In the genomic region with DNA sequence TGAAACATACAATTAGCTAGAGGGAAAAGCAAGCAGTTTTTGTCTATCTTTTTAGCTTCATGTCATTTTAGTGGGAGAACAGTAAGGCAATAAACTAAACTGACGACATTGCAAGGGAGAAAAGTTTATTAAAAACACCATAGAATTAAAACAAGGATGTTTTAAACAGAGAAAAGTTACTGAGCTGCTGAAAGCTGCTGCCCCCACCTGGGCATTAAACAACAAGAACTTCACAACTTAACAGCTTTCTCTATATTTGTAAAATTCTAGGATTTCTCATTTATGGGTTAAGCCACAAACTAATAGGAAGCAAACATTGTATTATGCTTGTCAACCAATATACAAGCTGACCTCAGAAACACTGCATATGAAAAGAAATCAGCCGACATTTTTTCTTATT, we compare ENCODE assay signal across 12 cellular contexts.
A peak's percentile ranks its signal among the peaks of the same experiment; 100 is the strongest.
DNase-seq lines count a peak whose midpoint lies in the region; ATAC-seq, FAIRE-seq and TF ChIP-seq lines count a peak whose summit lies in the region.
"Had no signal": no experiment of that assay in that cellular context is flagged by ENCODE, and none has a peak within 500 bp of the region (broad histone marks: within the 10 kb centered on the region; RNA-seq: fewer than 3 reads in every experiment).

No MANE protein-coding gene starts in this region.

- no peak overlapping the region for H2AFZ ChIP-seq in HepG2 (ENCODE audit: low read length)
- no peak overlapping the region for H2AFZ ChIP-seq in PC-3 (ENCODE audit: low read length)

- ATAC-seq in HepG2 (no peak), PC-3 (no peak; the same call in 1 of the 2 replicates), HG02588 (IDR thresholded peaks at IDR 0.05; ENCODE audit: unreplicated experiment) (no peak)

- H3K9me2 ChIP-seq in PC-3 (replicated peaks; ENCODE audit: low read length) = no peaks in the 10 kb centered on the region

- H3K4me3 ChIP-seq in liver (ENCODE audit: low read depth in 1 of 3, low read length in 3 of 3) = no peak overlapping the region
- H3K4me3 ChIP-seq in HepG2 (replicated peaks in 1 of 3; ENCODE audit: insufficient read depth in 1 of 3, low read depth in 2 of 3, low read length in 3 of 3) = no peak overlapping the region
- no peak overlapping the region for H3K4me3 ChIP-seq in PC-3 (ENCODE audit: low read length)
- no peak overlapping the region for H3K4me3 ChIP-seq in fibroblast of the aortic adventitia (ENCODE audit: low read depth, low read length)
- H3K4me3 ChIP-seq: lung had no signal

- no peak for TF ChIP-seq POLR2A in HepG2 (IDR thresholded peaks at IDR 0.05; ENCODE audit: insufficient read depth in 1 of 2, low read depth in 2 of 2, low read length in 2 of 2)

- H3K4me1 ChIP-seq in liver (ENCODE audit: control insufficient read depth in 4 of 4, insufficient read depth in 4 of 4, low read length in 3 of 4) (no peaks in the 10 kb centered on the region), HepG2 (ENCODE audit: insufficient read depth, low read length) (no peaks in the 10 kb centered on the region), PC-3 (ENCODE audit: insufficient read depth, low read length) (no peaks in the 10 kb centered on the region)

- CTCF ChIA-PET in HepG2 (lab: Yijun Ruan, JAX; ENCODE audit: low intra/inter-chr PET ratio, low total read pairs) (no interaction called here), PC-3 (lab: Charles Lee) (interaction anchor here (0.6 to 0.9 kb wide), 2 partner anchors 72 to 271 kb away, joined by 3 read pairs; no protein-coding TSS in a partner anchor)

- TF ChIP-seq RAD21 in liver (IDR thresholded peaks at IDR 0.05) = peak; percentile 10 to 13
- no peak for TF ChIP-seq RAD21 in HepG2 (CRISPR knock-in tag; IDR thresholded peaks at IDR 0.05)

- no peak overlapping the region for H3K27ac ChIP-seq in liver (ENCODE audit: low read depth in 1 of 2, low read length in 2 of 2)
- H3K27ac ChIP-seq in HepG2 (ENCODE audit: extremely low read length, insufficient read depth, low read length) = no peak overlapping the region
- no peak overlapping the region for H3K27ac ChIP-seq in PC-3 (ENCODE audit: low read length)
- H3K27ac ChIP-seq: HL-60 had no signal

- TF ChIP-seq CTCF in liver (IDR thresholded peaks at IDR 0.05; ENCODE audit: low read depth, low read length, missing input control) = no peak
- TF ChIP-seq CTCF in HepG2 (CRISPR knock-in tag; IDR thresholded peaks at IDR 0.05) = no peak
- peak; percentile 60 for TF ChIP-seq CTCF in PC-3 (conservative IDR thresholded peaks at IDR 0.05; ENCODE audit: low read depth, low read length)
- peak; percentile 54 for TF ChIP-seq CTCF in fibroblast of the aortic adventitia (IDR thresholded peaks at IDR 0.05; ENCODE audit: insufficient read depth, low read length)

- H4K20me1 ChIP-seq in HepG2 (ENCODE audit: insufficient read depth, low read length) = no peaks in the 10 kb centered on the region
- H4K20me1 ChIP-seq in PC-3 (ENCODE audit: low read length) = no peaks in the 10 kb centered on the region

- POLR2A ChIA-PET in HepG2 (lab: Yijun Ruan, JAX) (no interaction called here), PC-3 (lab: Charles Lee; ENCODE audit: unreplicated experiment) (interaction anchor here (0.7 kb wide), 1 partner anchor 506 kb away, joined by 3 read pairs; no protein-coding TSS in a partner anchor)

- H3K27me3 ChIP-seq in liver (ENCODE audit: control insufficient read depth in 4 of 4, insufficient read depth in 4 of 4, low read length in 3 of 4) = peaks cover 0 to 3% (median 0%) of the 10 kb centered on the region in 4 donors
- no peaks in the 10 kb centered on the region for H3K27me3 ChIP-seq in HepG2 (ENCODE audit: control insufficient read depth in 1 of 2, insufficient read depth in 2 of 2, low read length in 2 of 2)
- no peaks in the 10 kb centered on the region; the same call in 1 of the 2 replicates for H3K27me3 ChIP-seq in PC-3 (ENCODE audit: low read length)

- TF ChIP-seq EP300 in HepG2 (IDR thresholded peaks at IDR 0.05; ENCODE audit: low read depth in 2 of 2, low read length in 2 of 2) (no peak), HepG2 (CRISPR knock-in tag; IDR thresholded peaks at IDR 0.05; ENCODE audit: borderline replicate concordance) (no peak)

- DNase-seq in HepG2 (ENCODE audit: low spot score) (no peak), PC-3 (peak; percentile 5), fibroblast of the aortic adventitia (ENCODE audit: low read depth) (peak; percentile 65), cortex of kidney (lab: John Stamatoyannopoulos, UW) (no peak), NOMO-1 treated with dmso at 0.1 percent for 144 hours (lab: John Stamatoyannopoulos, UW; ENCODE audit: unreplicated experiment) (no peak)
- no peak for DNase-seq in stimulated activated naive CD4-positive, alpha-beta T cell treated with Interleukin-2 at 50 U/mL for 16 hours (lab: John Stamatoyannopoulos, UW)
- DNase-seq: CD4-positive, alpha-beta T cell; T1000 had no signal

- intact Hi-C loops in HepG2 (cut with micrococcal nuclease; ENCODE audit: unreplicated experiment) (no loop called here), PC-3 (cut with micrococcal nuclease) (loop anchor here (1.0 to 10.0 kb wide), 5 partner anchors 73 to 504 kb away; no protein-coding TSS in a partner anchor)

- no TSS peak for BruUV-seq in HepG2 (replicated peaks; lab: Mats Ljungman, UMichigan)
- BruUV-seq in PC-3 (replicated peaks; lab: Mats Ljungman, UMichigan) = no TSS peak

- WGBS in liver = 40% methylated on average over 2 of the region's 2 CpGs
- WGBS in HepG2 (ENCODE audit: low lambda C conversion rate) = 2% methylated on average over 2 of the region's 2 CpGs

- no peak for FAIRE-seq in HepG2 (lab: Jason Lieb, UNC)

- H3K36me3 ChIP-seq in liver (ENCODE audit: control insufficient read depth in 4 of 4, insufficient read depth in 3 of 4, low read depth in 1 of 4, low read length in 3 of 4) (no peaks in the 10 kb centered on the region), HepG2 (replicated peaks in 1 of 2; ENCODE audit: control insufficient read depth in 1 of 2, insufficient read depth in 2 of 2, low read length in 2 of 2) (no peaks in the 10 kb centered on the region), PC-3 (ENCODE audit: low read depth, low read length) (no peaks in the 10 kb centered on the region)

- in situ Hi-C loops in HepG2 (cut with HindIII; ENCODE audit: extremely low pct_ligation_motif_present, low pct_unique_long_range_greater_than_20kb) = no loop called here

- no peaks in the 10 kb centered on the region for H3K9me3 ChIP-seq in liver (ENCODE audit: control insufficient read depth in 4 of 4, low read length in 3 of 4)
- H3K9me3 ChIP-seq in HepG2 (ENCODE audit: low read length) = no peaks in the 10 kb centered on the region
- no peaks in the 10 kb centered on the region for H3K9me3 ChIP-seq in PC-3 (ENCODE audit: low read length)

- H3K79me2 ChIP-seq in HepG2 (ENCODE audit: insufficient read depth, low read length) (no peaks in the 10 kb centered on the region), PC-3 (ENCODE audit: low read length) (no peaks in the 10 kb centered on the region)

- H3K4me2 ChIP-seq in HepG2 (ENCODE audit: low read depth, low read length) (no peak overlapping the region), PC-3 (ENCODE audit: low read length) (no peak overlapping the region)

- no peak overlapping the region for H3K9ac ChIP-seq in liver (ENCODE audit: low read depth in 1 of 2, low read length in 2 of 2)
- no peak overlapping the region for H3K9ac ChIP-seq in HepG2 (ENCODE audit: insufficient read depth, low read depth, low read length)
- H3K9ac ChIP-seq in PC-3 (ENCODE audit: low read length) = no peak overlapping the region

- no peaks in the 10 kb centered on the region for H3F3A ChIP-seq in PC-3 (ENCODE audit: low read length, unreplicated experiment)

TF ChIP-seq in liver, 16 proteins besides CTCF, POLR2A, EP300 and RAD21 (continues in another document):
- TF ChIP-seq EGR1 (IDR thresholded peaks at IDR 0.05; ENCODE audit: low read depth in 2 of 2) = no peak
- no peak for TF ChIP-seq HNF4A (conservative IDR thresholded peaks at IDR 0.05)
- no peak for TF ChIP-seq GABPA (IDR thresholded peaks at IDR 0.05 in 1 of 2, conservative IDR thresholded peaks at IDR 0.05 in 1 of 2)
- TF ChIP-seq JUND (IDR thresholded peaks at IDR 0.05) = no peak
- TF ChIP-seq FOXA2 (IDR thresholded peaks at IDR 0.05) = no peak
- TF ChIP-seq NR2F2 (IDR thresholded peaks at IDR 0.05) = no peak

TF ChIP-seq in HepG2, 621 proteins besides CTCF, POLR2A, EP300 and RAD21 (continues in another document):
- TF ChIP-seq TARDBP (CRISPR knock-in tag; IDR thresholded peaks at IDR 0.05) = no peak
- TF ChIP-seq, protein P1, sequence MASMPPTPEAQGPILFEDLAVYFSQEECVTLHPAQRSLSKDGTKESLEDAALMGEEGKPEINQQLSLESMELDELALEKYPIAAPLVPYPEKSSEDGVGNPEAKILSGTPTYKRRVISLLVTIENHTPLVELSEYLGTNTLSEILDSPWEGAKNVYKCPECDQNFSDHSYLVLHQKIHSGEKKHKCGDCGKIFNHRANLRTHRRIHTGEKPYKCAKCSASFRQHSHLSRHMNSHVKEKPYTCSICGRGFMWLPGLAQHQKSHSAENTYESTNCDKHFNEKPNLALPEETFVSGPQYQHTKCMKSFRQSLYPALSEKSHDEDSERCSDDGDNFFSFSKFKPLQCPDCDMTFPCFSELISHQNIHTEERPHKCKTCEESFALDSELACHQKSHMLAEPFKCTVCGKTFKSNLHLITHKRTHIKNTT (CRISPR knock-in tag; IDR thresholded peaks at IDR 0.05) = no peak
- TF ChIP-seq ZNF383 (CRISPR knock-in tag; IDR thresholded peaks at IDR 0.05; ENCODE audit: borderline replicate concordance) = no peak
- TF ChIP-seq, protein P2, sequence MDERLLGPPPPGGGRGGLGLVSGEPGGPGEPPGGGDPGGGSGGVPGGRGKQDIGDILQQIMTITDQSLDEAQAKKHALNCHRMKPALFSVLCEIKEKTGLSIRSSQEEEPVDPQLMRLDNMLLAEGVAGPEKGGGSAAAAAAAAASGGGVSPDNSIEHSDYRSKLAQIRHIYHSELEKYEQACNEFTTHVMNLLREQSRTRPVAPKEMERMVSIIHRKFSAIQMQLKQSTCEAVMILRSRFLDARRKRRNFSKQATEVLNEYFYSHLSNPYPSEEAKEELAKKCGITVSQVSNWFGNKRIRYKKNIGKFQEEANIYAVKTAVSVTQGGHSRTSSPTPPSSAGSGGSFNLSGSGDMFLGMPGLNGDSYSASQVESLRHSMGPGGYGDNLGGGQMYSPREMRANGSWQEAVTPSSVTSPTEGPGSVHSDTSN (CRISPR knock-in tag; IDR thresholded peaks at IDR 0.05) = no peak
- TF ChIP-seq, protein P3, sequence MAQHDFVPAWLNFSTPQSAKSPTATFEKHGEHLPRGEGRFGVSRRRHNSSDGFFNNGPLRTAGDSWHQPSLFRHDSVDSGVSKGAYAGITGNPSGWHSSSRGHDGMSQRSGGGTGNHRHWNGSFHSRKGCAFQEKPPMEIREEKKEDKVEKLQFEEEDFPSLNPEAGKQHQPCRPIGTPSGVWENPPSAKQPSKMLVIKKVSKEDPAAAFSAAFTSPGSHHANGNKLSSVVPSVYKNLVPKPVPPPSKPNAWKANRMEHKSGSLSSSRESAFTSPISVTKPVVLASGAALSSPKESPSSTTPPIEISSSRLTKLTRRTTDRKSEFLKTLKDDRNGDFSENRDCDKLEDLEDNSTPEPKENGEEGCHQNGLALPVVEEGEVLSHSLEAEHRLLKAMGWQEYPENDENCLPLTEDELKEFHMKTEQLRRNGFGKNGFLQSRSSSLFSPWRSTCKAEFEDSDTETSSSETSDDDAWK (CRISPR knock-in tag; IDR thresholded peaks at IDR 0.05) = no peak
- TF ChIP-seq ZC3H13 (CRISPR knock-in tag; IDR thresholded peaks at IDR 0.05) = no peak
- TF ChIP-seq CHD4 (IDR thresholded peaks at IDR 0.05; ENCODE audit: borderline replicate concordance, low read length) = no peak

Comparison
In these comparisons a context has a peak if more than half of its experiments do, and no peak if none do; other contexts are left out.
1. CTCF ChIP-seq: peak in PC-3 (single experiment) and fibroblast of the aortic adventitia (single experiment); none in liver (single experiment) and HepG2 (single experiment).
2. DNase-seq: peak in PC-3 (single experiment) and fibroblast of the aortic adventitia (single experiment); none in HepG2 (single experiment), cortex of kidney (single experiment), NOMO-1 treated with dmso at 0.1 percent for 144 hours (single experiment) and stimulated activated naive CD4-positive, alpha-beta T cell treated with Interleukin-2 at 50 U/mL for 16 hours (single experiment).